In genomic region chrX:389021-389441, GRCh38 we compare ENCODE assay signal across 2 cellular contexts.
TF ChIP-seq lines count a peak whose summit lies in the region.

No MANE protein-coding gene starts in this region.

TF ChIP-seq in H1, 55 proteins besides CTCF, POLR2A, EP300 and RAD21 (continued from another document):
- no peak for TF ChIP-seq ATF2 (IDR thresholded peaks at IDR 0.05; ENCODE audit: low read length)

TF ChIP-seq in SK-N-SH treated with all-trans-retinoic acid at 6 μM for 48 hours, 23 proteins besides CTCF, POLR2A, EP300 and RAD21 (continued from another document):
- TF ChIP-seq TSHZ2 (CRISPR knock-in tag; IDR thresholded peaks at IDR 0.05) (no peak), CREB5 (CRISPR knock-in tag; IDR thresholded peaks at IDR 0.05; ENCODE audit: low read depth) (no peak), ARNTL (CRISPR knock-in tag; IDR thresholded peaks at IDR 0.05; ENCODE audit: borderline replicate concordance, low read depth) (no peak), PATZ1 (CRISPR knock-in tag; IDR thresholded peaks at IDR 0.05; ENCODE audit: borderline replicate concordance) (no peak), CSDC2 (CRISPR knock-in tag; IDR thresholded peaks at IDR 0.05) (no peak), TOX (CRISPR knock-in tag; IDR thresholded peaks at IDR 0.05; ENCODE audit: borderline replicate concordance) (no peak), RARB (CRISPR knock-in tag; IDR thresholded peaks at IDR 0.05) (no peak), TCF4 (CRISPR knock-in tag; IDR thresholded peaks at IDR 0.05; ENCODE audit: borderline replicate concordance) (no peak), ISL1 (CRISPR knock-in tag; IDR thresholded peaks at IDR 0.05) (no peak), GLIS3 (CRISPR knock-in tag; IDR thresholded peaks at IDR 0.05) (no peak), CSRNP3 (CRISPR knock-in tag; IDR thresholded peaks at IDR 0.05) (no peak), OSR1 (CRISPR knock-in tag; IDR thresholded peaks at IDR 0.05) (no peak), ZFP3 (CRISPR knock-in tag; IDR thresholded peaks at IDR 0.05) (no peak), POU6F1 (CRISPR knock-in tag; IDR thresholded peaks at IDR 0.05; ENCODE audit: borderline replicate concordance, low read depth) (no peak)
